In genomic region chr4:109368661-109369060, GRCh38 we compare ENCODE assay signal across 22 cellular contexts.
"Had no signal": no experiment of that assay in that cellular context is flagged by ENCODE, and none has a peak within 500 bp of the region (broad histone marks: within the 10 kb centered on the region; RNA-seq: fewer than 3 reads in every experiment).

No MANE protein-coding gene starts in this region.

- H3K27ac ChIP-seq: breast epithelium, colonic mucosa, dorsolateral prefrontal cortex, left ventricle myocardium inferior, thyroid gland, upper lobe of right lung had no signal

- H3K9me3 ChIP-seq: breast epithelium, colonic mucosa, left ventricle myocardium inferior, thyroid gland, upper lobe of right lung had no signal

- ATAC-seq: effector memory CD8-positive, alpha-beta T cell; esophagus mucosa; stimulated activated naive CD8-positive, alpha-beta T cell treated with anti-CD3 and anti-CD28 coated beads, Interleukin-15, Interleukin-2, amounts not matched to agents 100 U/mL and 50 U/mL, for 24 hours; upper lobe of right lung had no signal

- H3K4me3 ChIP-seq: breast epithelium, colonic mucosa, dorsolateral prefrontal cortex, left ventricle myocardium inferior, thyroid gland, upper lobe of right lung had no signal

- H3K27me3 ChIP-seq: breast epithelium, colonic mucosa, thyroid gland, upper lobe of right lung had no signal

- DNase-seq: activated B cell treated with CpG ODN at 0.5 μM for 24 hours; activated CD4-positive, alpha-beta memory T cell treated with anti-CD3 and anti-CD28 coated beads, Interleukin-2, amount 10 ng/mL, durations not matched to agents 7 days and 5 days; activated CD4-positive, alpha-beta T cell treated with anti-CD3 and anti-CD28 coated beads for 48 hours; activated gamma-delta T cell treated with Interleukin-2 at 50 U/mL for 16 hours; aorta; colonic mucosa; dorsolateral prefrontal cortex; effector memory CD8-positive, alpha-beta T cell; foreskin melanocyte; kidney glomerular epithelial cell; left ventricle myocardium inferior; nephron progenitor cell; posterior cingulate gyrus; retina; stimulated activated CD4-positive, alpha-beta T cell treated with anti-CD3 and anti-CD28 coated beads, Interleukin-12 subunit alpha, Interleukin-12 subunit beta, amount 100 ng/mL, for 4 hours; stimulated activated CD4-positive, alpha-beta T cell treated with anti-CD3 and anti-CD28 coated beads, Interleukin-4, amount 100 ng/mL, for 4 hours; stimulated activated naive CD8-positive, alpha-beta T cell treated with anti-CD3 and anti-CD28 coated beads, Interleukin-15, Interleukin-2, amounts not matched to agents 100 U/mL and 50 U/mL, for 24 hours; T1000; thyroid gland; upper lobe of right lung had no signal

- H3K36me3 ChIP-seq: breast epithelium, colonic mucosa, left ventricle myocardium inferior, thyroid gland, upper lobe of right lung had no signal

- H3K4me1 ChIP-seq: breast epithelium, colonic mucosa, left ventricle myocardium inferior, upper lobe of right lung had no signal
